ENCODE assay signal across 12 cellular contexts in genomic region chr7:38280000-38280399, GRCh38.
DNase-seq lines count a peak whose midpoint lies in the region; ATAC-seq and TF ChIP-seq lines count a peak whose summit lies in the region.
"Had no signal": no experiment of that assay in that cellular context is flagged by ENCODE, and none has a peak within 500 bp of the region (broad histone marks: within the 10 kb centered on the region; RNA-seq: fewer than 3 reads in every experiment).

No MANE protein-coding gene starts in this region.

- H3K56ac ChIP-seq in mesendoderm (ENCODE audit: low read length), result no peak overlapping the region

- no peak overlapping the region for H2BK5ac ChIP-seq in mesendoderm (ENCODE audit: low read length)

- H3K36me3 ChIP-seq in mesendoderm (ENCODE audit: control insufficient read depth, insufficient read depth, low read length) (no peaks in the 10 kb centered on the region), BE2C (no peaks in the 10 kb centered on the region)
- H3K36me3 ChIP-seq: HAP-1 had no signal

- no peak overlapping the region for H2BK120ac ChIP-seq in mesendoderm (ENCODE audit: low read depth, low read length)

- no peak overlapping the region for H3K27ac Mint-ChIP-seq in WTC11
- H3K27ac Mint-ChIP-seq: CD14-positive monocyte; CD8-positive, alpha-beta T cell had no signal

- no peak overlapping the region for H3K23ac ChIP-seq in mesendoderm (ENCODE audit: low read length)

- H3K27me3 ChIP-seq in mesendoderm (ENCODE audit: insufficient read depth, low read length, poor library complexity), result no peaks in the 10 kb centered on the region
- peaks cover 6% of the 10 kb centered on the region for H3K27me3 ChIP-seq in BE2C

- H3K4me1 ChIP-seq in mesendoderm (ENCODE audit: control insufficient read depth, low read depth, low read length) (no peaks in the 10 kb centered on the region), BE2C (no peaks in the 10 kb centered on the region)
- H3K4me1 ChIP-seq: HAP-1 had no signal

- H3K4ac ChIP-seq in mesendoderm (ENCODE audit: low read depth, low read length), result no peak overlapping the region

- CTCF ChIA-PET in WTC11 (lab: Charles Lee), result no interaction called here

- no peaks in the 10 kb centered on the region for H3K79me1 ChIP-seq in mesendoderm (ENCODE audit: low read length)

- H3K9ac ChIP-seq in mesendoderm (ENCODE audit: low read length), result no peak overlapping the region

- H4K8ac ChIP-seq in mesendoderm (ENCODE audit: low read depth, low read length), result peak overlapping the region; percentile 56

- H3K4me3 Mint-ChIP-seq in WTC11, result no peak overlapping the region
- H3K4me3 Mint-ChIP-seq: CD14-positive monocyte; CD8-positive, alpha-beta T cell had no signal

- no peak for ATAC-seq in WTC11
- ATAC-seq: CD8-positive, alpha-beta T cell had no signal

- no peaks in the 10 kb centered on the region for H3K36me3 Mint-ChIP-seq in WTC11
- H3K36me3 Mint-ChIP-seq: CD14-positive monocyte; CD8-positive, alpha-beta T cell had no signal

- H4K5ac ChIP-seq in mesendoderm (ENCODE audit: low read length), result no peak overlapping the region

- WGBS in mesendoderm (ENCODE audit: extremely low coverage, insufficient coverage, low lambda C conversion rate), result no CpG with 5 or more reads among the region's 1 CpG

- no peaks in the 10 kb centered on the region for H3K79me2 ChIP-seq in mesendoderm (ENCODE audit: control insufficient read depth, insufficient read depth, low read length)

- H2BK15ac ChIP-seq in mesendoderm (replicated peaks; ENCODE audit: low read depth), result no peak overlapping the region

- TF ChIP-seq CTCF in 22Rv1 (IDR thresholded peaks at IDR 0.05) (no peak), WTC11 (IDR thresholded peaks at IDR 0.05) (no peak), BE2C (IDR thresholded peaks at IDR 0.05; ENCODE audit: low read depth, low read length) (no peak)

- DNase-seq in EL, result peak; percentile 7
- peak; percentile 8 for DNase-seq in amniotic epithelial cell (ENCODE audit: low read depth)
- no peak for DNase-seq in mesendoderm
- no peak for DNase-seq in NCI-H69 (lab: John Stamatoyannopoulos, UW)
- DNase-seq in WTC11 (ENCODE audit: low spot score), result no peak
- no peak for DNase-seq in BE2C
- DNase-seq: CD8-positive, alpha-beta T cell; COR-L47; DND-41 had no signal

- H3K4me3 ChIP-seq in mesendoderm (ENCODE audit: low read length) (no peak overlapping the region), BE2C (ENCODE audit: low read depth, low read length) (no peak overlapping the region)
- H3K4me3 ChIP-seq: HAP-1 had no signal

- H3K4me1 Mint-ChIP-seq in WTC11, result peaks cover 26% of the 10 kb centered on the region

- no peak overlapping the region for H3K18ac ChIP-seq in mesendoderm (ENCODE audit: low read length)

- H3K9me3 Mint-ChIP-seq in WTC11, result no peaks in the 10 kb centered on the region
- H3K9me3 Mint-ChIP-seq: CD8-positive, alpha-beta T cell had no signal

- no peaks in the 10 kb centered on the region; the same call in 1 of the 2 replicates for H3K27me3 Mint-ChIP-seq in WTC11 (ENCODE audit: low read depth)

- no peak overlapping the region for H2AK5ac ChIP-seq in mesendoderm (ENCODE audit: low read length)

- H3K27ac ChIP-seq in 22Rv1 (peak overlapping the region; percentile 26), mesendoderm (ENCODE audit: low read depth, low read length) (no peak overlapping the region)

- no peaks in the 10 kb centered on the region; the same call in 1 of the 2 replicates for H3K9me3 ChIP-seq in BE2C
- H3K9me3 ChIP-seq: HAP-1 had no signal

- no peak overlapping the region for H3K4me2 ChIP-seq in mesendoderm (ENCODE audit: low read length)

- POLR2A ChIA-PET in WTC11 (lab: Charles Lee), result no interaction called here

TF ChIP-seq in WTC11, 78 proteins besides CTCF, POLR2A, EP300 and RAD21:
- TF ChIP-seq, protein P1, sequence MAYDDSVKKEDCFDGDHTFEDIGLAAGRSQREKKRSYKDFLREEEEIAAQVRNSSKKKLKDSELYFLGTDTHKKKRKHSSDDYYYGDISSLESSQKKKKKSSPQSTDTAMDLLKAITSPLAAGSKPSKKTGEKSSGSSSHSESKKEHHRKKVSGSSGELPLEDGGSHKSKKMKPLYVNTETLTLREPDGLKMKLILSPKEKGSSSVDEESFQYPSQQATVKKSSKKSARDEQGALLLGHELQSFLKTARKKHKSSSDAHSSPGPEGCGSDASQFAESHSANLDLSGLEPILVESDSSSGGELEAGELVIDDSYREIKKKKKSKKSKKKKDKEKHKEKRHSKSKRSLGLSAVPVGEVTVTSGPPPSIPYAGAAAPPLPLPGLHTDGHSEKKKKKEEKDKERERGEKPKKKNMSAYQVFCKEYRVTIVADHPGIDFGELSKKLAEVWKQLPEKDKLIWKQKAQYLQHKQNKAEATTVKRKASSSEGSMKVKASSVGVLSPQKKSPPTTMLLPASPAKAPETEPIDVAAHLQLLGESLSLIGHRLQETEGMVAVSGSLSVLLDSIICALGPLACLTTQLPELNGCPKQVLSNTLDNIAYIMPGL (CRISPR knock-in tag; IDR thresholded peaks at IDR 0.05), result no peak

Comparison
In these comparisons a context has a peak if more than half of its experiments do, and no peak if none do; other contexts are left out.
1. DNase-seq: peak in EL (single experiment) and amniotic epithelial cell (single experiment); none in mesendoderm (single experiment), NCI-H69 (single experiment), WTC11 (single experiment) and BE2C (single experiment).